Comparison of ENCODE assay signal across 23 cellular contexts in the genomic region with DNA sequence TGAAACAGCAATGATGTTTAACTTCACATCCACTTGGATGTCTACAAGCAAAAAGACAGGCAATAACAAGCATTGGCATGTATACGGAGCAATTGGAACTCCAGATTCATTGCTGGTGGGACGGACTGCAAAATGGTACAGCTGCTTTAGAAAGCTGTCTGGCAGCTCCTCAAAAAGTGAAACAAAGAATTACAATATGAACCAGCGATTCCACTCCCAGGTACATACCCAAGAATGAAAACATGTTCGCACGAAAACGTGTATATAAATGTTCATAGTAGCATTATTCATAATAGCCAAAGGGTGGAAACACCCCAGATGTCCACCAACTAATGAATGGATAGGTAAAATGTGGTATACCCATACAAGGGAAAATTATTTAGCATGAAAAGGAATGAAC.
A peak's percentile ranks its signal among the peaks of the same experiment; 100 is the strongest.
DNase-seq lines count a peak whose midpoint lies in the region; ATAC-seq, FAIRE-seq and TF ChIP-seq lines count a peak whose summit lies in the region.
"Had no signal": no experiment of that assay in that cellular context is flagged by ENCODE, and none has a peak within 500 bp of the region (broad histone marks: within the 10 kb centered on the region; RNA-seq: fewer than 3 reads in every experiment).

No MANE protein-coding gene starts in this region.

- H3K9me3 ChIP-seq in SK-N-SH (no peaks in the 10 kb centered on the region), astrocyte (ENCODE audit: insufficient read depth, low read depth, low read length) (no peaks in the 10 kb centered on the region), esophagus squamous epithelium (no peaks in the 10 kb centered on the region), smooth muscle cell (replicated peaks; ENCODE audit: low read depth) (no peaks in the 10 kb centered on the region)

- no peaks in the 10 kb centered on the region for H3K9me2 ChIP-seq in SK-N-SH

- TF ChIP-seq CTCF in SK-N-SH (IDR thresholded peaks at IDR 0.05), result no peak
- TF ChIP-seq CTCF in astrocyte (IDR thresholded peaks at IDR 0.05; ENCODE audit: insufficient read depth, low read depth, low read length), result no peak
- TF ChIP-seq CTCF in esophagus squamous epithelium (IDR thresholded peaks at IDR 0.05), result no peak
- TF ChIP-seq CTCF in smooth muscle cell (IDR thresholded peaks at IDR 0.05; ENCODE audit: borderline replicate concordance, insufficient read depth, poor library complexity, severe bottlenecking), result no peak

- no peak overlapping the region for H3K9ac ChIP-seq in SK-N-SH
- H3K9ac ChIP-seq in astrocyte (ENCODE audit: low read length), result no peak overlapping the region
- no peak overlapping the region for H3K9ac ChIP-seq in smooth muscle cell (ENCODE audit: low read depth)

- H3K27me3 Mint-ChIP-seq in astrocyte (ENCODE audit: low read depth, unreplicated experiment), result no peaks in the 10 kb centered on the region
- H3K27me3 Mint-ChIP-seq in activated CD8-positive, alpha-beta memory T cell treated with anti-CD3 and anti-CD28 coated beads, Interleukin-2, amount 10 ng/mL, durations not matched to agents 7 days and 5 days, result peaks cover 19% of the 10 kb centered on the region

- H3F3A ChIP-seq in SK-N-SH (replicated peaks; ENCODE audit: insufficient read depth) (peaks cover 72% of the 10 kb centered on the region), smooth muscle cell (ENCODE audit: low read depth) (peaks cover 58% of the 10 kb centered on the region)

- TF ChIP-seq EP300 in SK-N-SH (IDR thresholded peaks at IDR 0.05; ENCODE audit: borderline replicate concordance in 1 of 2, low read depth in 1 of 2, low read length in 1 of 2), result no peak

- no peaks in the 10 kb centered on the region for H3K9me3 Mint-ChIP-seq in astrocyte (ENCODE audit: unreplicated experiment)
- no peaks in the 10 kb centered on the region for H3K9me3 Mint-ChIP-seq in activated CD8-positive, alpha-beta memory T cell treated with anti-CD3 and anti-CD28 coated beads, Interleukin-2, amount 10 ng/mL, durations not matched to agents 7 days and 5 days (ENCODE audit: low read depth)
- H3K9me3 Mint-ChIP-seq: IgD-negative memory B cell had no signal

- H3K36me3 ChIP-seq in SK-N-SH (replicated peaks in 1 of 2; ENCODE audit: control insufficient read depth in 1 of 2, insufficient read depth in 2 of 2, low read length in 1 of 2) (peaks cover 17 to 56% of the 10 kb centered on the region in 2 experiments), astrocyte (ENCODE audit: insufficient read depth, low read length) (peaks cover 22% of the 10 kb centered on the region), esophagus squamous epithelium (no peaks in the 10 kb centered on the region), smooth muscle cell (ENCODE audit: low read depth) (no peaks in the 10 kb centered on the region)

- H3K27ac Mint-ChIP-seq in astrocyte (ENCODE audit: unreplicated experiment), result no peak overlapping the region
- no peak overlapping the region for H3K27ac Mint-ChIP-seq in activated CD8-positive, alpha-beta memory T cell treated with anti-CD3 and anti-CD28 coated beads, Interleukin-2, amount 10 ng/mL, durations not matched to agents 7 days and 5 days
- H3K27ac Mint-ChIP-seq: B cell, CD14-positive monocyte, IgD-negative memory B cell had no signal

- CTCF ChIA-PET in SK-N-SH (lab: Yijun Ruan, JAX), result no interaction called here
- CTCF ChIA-PET in activated CD8-positive, alpha-beta memory T cell treated with anti-CD3 and anti-CD28 coated beads, Interleukin-2, amount 10 ng/mL, durations not matched to agents 7 days and 5 days (lab: Charles Lee), result no interaction called here

- no peak for TF ChIP-seq POLR2A in esophagus squamous epithelium (IDR thresholded peaks at IDR 0.05)

- POLR2A ChIA-PET in SK-N-SH (lab: Yijun Ruan, JAX), result no interaction called here

- H3K27me3 ChIP-seq in SK-N-SH (ENCODE audit: insufficient read depth), result no peaks in the 10 kb centered on the region
- no peaks in the 10 kb centered on the region for H3K27me3 ChIP-seq in astrocyte (ENCODE audit: insufficient read depth, low read length)
- H3K27me3 ChIP-seq in esophagus squamous epithelium, result no peaks in the 10 kb centered on the region
- no peaks in the 10 kb centered on the region for H3K27me3 ChIP-seq in smooth muscle cell (ENCODE audit: low read depth)

- H3K79me2 ChIP-seq in SK-N-SH (ENCODE audit: insufficient read depth) (peaks cover 93% of the 10 kb centered on the region), astrocyte (ENCODE audit: insufficient read depth, low read length) (peaks cover 82% of the 10 kb centered on the region), smooth muscle cell (ENCODE audit: low read depth) (peaks cover 17% of the 10 kb centered on the region)

- intact Hi-C loops in esophagus squamous epithelium (cut with DNase I), result no loop called here

- peak overlapping the region; percentile 92 to 97; a peak in 3 of 4 replicates for H3K27ac ChIP-seq in SK-N-SH (ENCODE audit: low read depth in 2 of 2, low read length in 1 of 2)
- H3K27ac ChIP-seq in astrocyte (ENCODE audit: low read depth, low read length), result peak overlapping the region; percentile 86
- peak overlapping the region in 3 of 4 donors; percentile 36 to 60 (median 49) for H3K27ac ChIP-seq in esophagus squamous epithelium
- H3K27ac ChIP-seq in smooth muscle cell (ENCODE audit: low read depth), result peak overlapping the region; percentile 96
- H3K27ac ChIP-seq: 22Rv1 had no signal

- no peak for ATAC-seq in SK-N-SH treated with all-trans-retinoic acid at 6 μM for 48 hours
- no peak for ATAC-seq in activated CD8-positive, alpha-beta memory T cell treated with anti-CD3 and anti-CD28 coated beads, Interleukin-2, amount 10 ng/mL, durations not matched to agents 7 days and 5 days

- DNase-seq in SK-N-SH (no peak), astrocyte (ENCODE audit: low read depth) (no peak), esophagus squamous epithelium (lab: John Stamatoyannopoulos, UW) (no peak), smooth muscle cell (lab: John Stamatoyannopoulos, UW; ENCODE audit: unreplicated experiment) (no peak), A172 (ENCODE audit: low spot score) (no peak)
- no peak for DNase-seq in activated CD4-positive, CD25-positive, alpha-beta regulatory T cell (lab: John Stamatoyannopoulos, UW)
- no peak for DNase-seq in activated CD8-positive, alpha-beta memory T cell treated with anti-CD3 and anti-CD28 coated beads, Interleukin-2, amount 10 ng/mL, durations not matched to agents 7 days and 5 days
- DNase-seq: DMS53, GF-D8, GOT3, HCEC 1CT, NCI-H1694, NCI-H2081 treated with DMSO at 0.1 percent for 48 hours, NCI-H2171 treated with DMSO at 0.1 percent for 48 hours, NCI-H524 treated with DMSO at 0.1 percent for 48 hours, Right ventricle myocardium superior had no signal

- H3K36me3 Mint-ChIP-seq in astrocyte (ENCODE audit: low read depth, unreplicated experiment), result no peaks in the 10 kb centered on the region
- H3K36me3 Mint-ChIP-seq in activated CD8-positive, alpha-beta memory T cell treated with anti-CD3 and anti-CD28 coated beads, Interleukin-2, amount 10 ng/mL, durations not matched to agents 7 days and 5 days, result no peaks in the 10 kb centered on the region
- H3K36me3 Mint-ChIP-seq: CD14-positive monocyte, IgD-negative memory B cell had no signal

- no peak overlapping the region for H2AFZ ChIP-seq in SK-N-SH (ENCODE audit: low read depth)
- H2AFZ ChIP-seq in astrocyte (ENCODE audit: low read depth, low read length), result no peak overlapping the region
- no peak overlapping the region for H2AFZ ChIP-seq in smooth muscle cell (ENCODE audit: low read depth)

- H3K4me3 Mint-ChIP-seq in astrocyte (ENCODE audit: unreplicated experiment), result no peak overlapping the region
- no peak overlapping the region for H3K4me3 Mint-ChIP-seq in activated CD8-positive, alpha-beta memory T cell treated with anti-CD3 and anti-CD28 coated beads, Interleukin-2, amount 10 ng/mL, durations not matched to agents 7 days and 5 days
- H3K4me3 Mint-ChIP-seq: B cell, CD14-positive monocyte, IgD-negative memory B cell had no signal

- H3K4me1 Mint-ChIP-seq in astrocyte (ENCODE audit: low read depth, unreplicated experiment), result peaks cover 48% of the 10 kb centered on the region
- H3K4me1 Mint-ChIP-seq in activated CD8-positive, alpha-beta memory T cell treated with anti-CD3 and anti-CD28 coated beads, Interleukin-2, amount 10 ng/mL, durations not matched to agents 7 days and 5 days, result no peaks in the 10 kb centered on the region
- H3K4me1 Mint-ChIP-seq: B cell, IgD-negative memory B cell had no signal

- H3K4me3 ChIP-seq in SK-N-SH (ENCODE audit: low read depth in 2 of 2, low read length in 1 of 2) (no peak overlapping the region), astrocyte (ENCODE audit: insufficient read depth, low read depth, low read length) (no peak overlapping the region), esophagus squamous epithelium (peak overlapping the region in 1 of 4 donors; percentile 12), smooth muscle cell (no peak overlapping the region)

- H3K4me2 ChIP-seq in SK-N-SH (0 out of 2 replicates have a peak overlapping the region, but pooled peaks have one; percentile 61), astrocyte (ENCODE audit: low read length) (no peak overlapping the region), smooth muscle cell (no peak overlapping the region)

- WGBS in SK-N-SH (ENCODE audit: low lambda C conversion rate), result 51% methylated on average over 6 of the region's 6 CpGs
- 59 to 63% methylated on average over 6 of the region's 6 CpGs for WGBS in esophagus squamous epithelium, 2 donors
- 93% methylated on average over 6 of the region's 6 CpGs for WGBS in smooth muscle cell (ENCODE audit: low lambda C conversion rate)

- no peak for TF ChIP-seq RAD21 in SK-N-SH (IDR thresholded peaks at IDR 0.05; ENCODE audit: low read length)

- H3K4me1 ChIP-seq in SK-N-SH (ENCODE audit: control insufficient read depth in 1 of 2, insufficient read depth in 2 of 2, low read depth in 1 of 2, low read length in 1 of 2) (peaks cover 0 to 82% of the 10 kb centered on the region in 2 experiments), astrocyte (ENCODE audit: insufficient read depth, low read length) (peaks cover 48% of the 10 kb centered on the region), esophagus squamous epithelium (peaks cover 7 to 50% (median 22%) of the 10 kb centered on the region in 3 donors), smooth muscle cell (ENCODE audit: low read depth) (peaks cover 28% of the 10 kb centered on the region)

- FAIRE-seq in astrocyte (lab: Jason Lieb, UNC), result no peak
- FAIRE-seq: D721Med, GM19239 had no signal

- H4K20me1 ChIP-seq in SK-N-SH (ENCODE audit: insufficient read depth), result peaks cover 65% of the 10 kb centered on the region
- peaks cover 26% of the 10 kb centered on the region for H4K20me1 ChIP-seq in astrocyte (ENCODE audit: insufficient read depth, low read length)
- no peaks in the 10 kb centered on the region for H4K20me1 ChIP-seq in smooth muscle cell (ENCODE audit: low read depth)

TF ChIP-seq in SK-N-SH, 30 proteins besides CTCF, POLR2A, EP300 and RAD21 (continues in another document):
- no peak for TF ChIP-seq FOXJ3 (CRISPR knock-in tag; IDR thresholded peaks at IDR 0.05)

TF ChIP-seq in SK-N-SH treated with all-trans-retinoic acid at 6 μM for 48 hours, 23 proteins besides CTCF, POLR2A, EP300 and RAD21 (continues in another document):
- TF ChIP-seq BACH2 (CRISPR knock-in tag; IDR thresholded peaks at IDR 0.05; ENCODE audit: borderline replicate concordance), result no peak
- no peak for TF ChIP-seq TCF4 (CRISPR knock-in tag; IDR thresholded peaks at IDR 0.05; ENCODE audit: borderline replicate concordance)
- no peak for TF ChIP-seq CSDC2 (CRISPR knock-in tag; IDR thresholded peaks at IDR 0.05)
